In genomic region chr2:176130917-176131616, GRCh38 we compare ENCODE assay signal across 9 cellular contexts. TPM values are rescaled to one million over a fixed set of nuclear protein-coding genes. Genes with fewer than 3 reads are reported as not detected.
DNase-seq lines count a peak whose midpoint lies in the region; ATAC-seq, FAIRE-seq and TF ChIP-seq lines count a peak whose summit lies in the region.
"Had no signal": no experiment of that assay in that cellular context is flagged by ENCODE, and none has a peak within 500 bp of the region (broad histone marks: within the 10 kb centered on the region; RNA-seq: fewer than 3 reads in every experiment).

No MANE protein-coding gene starts in this region.

- H3K4me1 Mint-ChIP-seq in naive thymus-derived CD8-positive, alpha-beta T cell = peaks cover 13 to 50% (median 38%) of the 10 kb centered on the region in 4 donors

- 10 to 13% methylated on average over 16 of the region's 16 CpGs for WGBS in heart right ventricle, 2 donors
- 5% methylated on average over 15 of the region's 16 CpGs for WGBS in K562 (ENCODE audit: insufficient coverage, low coverage, missing lambda C conversion rate)
- WGBS in aorta, 2 donors = 47 to 65% methylated on average over 16 of the region's 16 CpGs

- TF ChIP-seq POLR2A in K562 (conservative IDR thresholded peaks at IDR 0.05) = no peak

- TF ChIP-seq CTCF in heart right ventricle (IDR thresholded peaks at IDR 0.05) = no peak
- no peak for TF ChIP-seq CTCF in K562 (IDR thresholded peaks at IDR 0.05 in 2 of 3, conservative IDR thresholded peaks at IDR 0.05 in 1 of 3; ENCODE audit: insufficient read depth in 2 of 3, low read depth in 1 of 3, low read length in 3 of 3)

- H3K9me3 Mint-ChIP-seq in naive thymus-derived CD8-positive, alpha-beta T cell = peaks cover 0 to 34% (median 3%) of the 10 kb centered on the region in 9 donors

- TF ChIP-seq EP300 in K562 (IDR thresholded peaks at IDR 0.05; ENCODE audit: low read length) = no peak

- TF ChIP-seq RAD21 in K562 (CRISPR knock-in tag; conservative IDR thresholded peaks at IDR 0.05 in 1 of 2, IDR thresholded peaks at IDR 0.05 in 1 of 2) = no peak

- H3K4me1 ChIP-seq in heart right ventricle (peaks cover 0 to 44% (median 11%) of the 10 kb centered on the region in 9 donors), K562 (replicated peaks in 1 of 2; ENCODE audit: control insufficient read depth in 2 of 2, insufficient read depth in 2 of 2, low read length in 2 of 2) (peaks cover 0 to 21% of the 10 kb centered on the region in 2 experiments; a peak in 2 of 5 replicates), aorta (ENCODE audit: control insufficient read depth in 1 of 2, insufficient read depth in 2 of 2, low read length in 2 of 2) (no peaks in the 10 kb centered on the region)

- H3K27ac ChIP-seq in heart right ventricle (peak overlapping the region in 2 of 10 donors; percentile 43 to 80), K562 (ENCODE audit: extremely low read depth, low read depth, low read length) (no peak overlapping the region), aorta (ENCODE audit: low read depth in 1 of 2, low read length in 2 of 2) (no peak overlapping the region)

- H3K4me3 ChIP-seq in heart right ventricle = peak overlapping the region in 6 of 10 donors; percentile 35 to 51 (median 42)
- H3K4me3 ChIP-seq in K562 = no peak overlapping the region
- peak overlapping the region; percentile 61 to 83 for H3K4me3 ChIP-seq in aorta (ENCODE audit: low read length in 2 of 2)

- H3K27me3 ChIP-seq in heart right ventricle (peaks cover 39 to 99% (median 96%) of the 10 kb centered on the region in 7 donors), K562 (ENCODE audit: control insufficient read depth in 2 of 2, insufficient read depth in 2 of 2, low read length in 2 of 2) (peaks cover 46 to 65% of the 10 kb centered on the region in 2 experiments), aorta (ENCODE audit: control insufficient read depth in 1 of 2, insufficient read depth in 2 of 2, low read length in 1 of 2) (no peaks in the 10 kb centered on the region)

- BruUV-seq in K562 (replicated peaks; lab: Mats Ljungman, UMichigan) = no TSS peak

- H3K27ac Mint-ChIP-seq in naive thymus-derived CD8-positive, alpha-beta T cell = peak overlapping the region in 2 of 10 donors; percentile 48 to 86

- H4K20me1 ChIP-seq in K562 (replicated peaks; ENCODE audit: control insufficient read depth, insufficient read depth, low read length) = 0 out of 2 replicates have a peak, but pooled peaks cover 5% of the 10 kb centered on the region

- H3K9ac ChIP-seq in K562 (ENCODE audit: insufficient read depth in 1 of 2, low read depth in 2 of 2, low read length in 2 of 2) = no peak overlapping the region

- no peaks in the 10 kb centered on the region for H3K79me2 ChIP-seq in K562 (ENCODE audit: control insufficient read depth, insufficient read depth, low read length)

- H3K9me1 ChIP-seq in K562 (ENCODE audit: control insufficient read depth, insufficient read depth, low read length) = no peaks in the 10 kb centered on the region

- ATAC-seq in heart right ventricle = no peak
- no peak for ATAC-seq in Right ventricle myocardium inferior
- no peak for ATAC-seq in K562
- no peak for ATAC-seq in naive thymus-derived CD8-positive, alpha-beta T cell
- ATAC-seq in aorta (ENCODE audit: low FRiP score) = no peak
- no peak for ATAC-seq in HG03039 (IDR thresholded peaks at IDR 0.05; ENCODE audit: unreplicated experiment)

- in situ Hi-C loops in K562 (cut with MboI) = loop anchor here (25.0 kb wide), 2 partner anchors 681 to 1631 kb away; no protein-coding TSS in a partner anchor

- POLR2A ChIA-PET in K562 (lab: Yijun Ruan, JAX) = interaction anchor here (0.9 kb wide), 1 partner anchor 486 kb away, joined by 3 read pairs; no protein-coding TSS in a partner anchor
- POLR2A ChIA-PET in naive thymus-derived CD8-positive, alpha-beta T cell (lab: Charles Lee) = interaction anchor here (0.7 to 1.2 kb wide), 2 partner anchors 507 to 732 kb away, joined by 3 to 5 read pairs; no protein-coding TSS in a partner anchor

- intact Hi-C loops in heart right ventricle (cut with DNase I) (loop anchor here in 2 of 10 donors (5.0 to 10.0 kb wide), 2 partner anchors 321 to 684 kb away; no protein-coding TSS in a partner anchor), Right ventricle myocardium inferior (cut with DNase I) (no loop called here), K562 (cut with micrococcal nuclease) (no loop called here), aorta (cut with DNase I) (no loop called here)

- DNase-seq in heart right ventricle (no peak), Right ventricle myocardium inferior (ENCODE audit: missing footprints) (no peak), K562 (ENCODE audit: extremely low read depth in 1 of 4, low spot score in 3 of 4) (no peak), aorta (no peak), UCSD-AML1 (lab: John Stamatoyannopoulos, UW; ENCODE audit: unreplicated experiment) (no peak), NCI-H2107 (lab: John Stamatoyannopoulos, UW) (no peak)
- DNase-seq in naive thymus-derived CD8-positive, alpha-beta T cell = no peak
- DNase-seq: RPMI8226 had no signal

- H3K4me3 Mint-ChIP-seq in naive thymus-derived CD8-positive, alpha-beta T cell = peak overlapping the region; percentile 61 to 80 (median 76)

- H2AFZ ChIP-seq in K562 (ENCODE audit: low read depth, low read length) = peak overlapping the region; percentile 28; the same call in 1 of the 2 replicates

- CTCF ChIA-PET in K562 (lab: Yijun Ruan, JAX; ENCODE audit: low intra/inter-chr PET ratio) = no interaction called here

- no peak for FAIRE-seq in K562 (lab: Jason Lieb, UNC)

- H3K36me3 Mint-ChIP-seq in naive thymus-derived CD8-positive, alpha-beta T cell = peaks cover 3 to 21% (median 12%) of the 10 kb centered on the region in 3 donors

- H3K4me2 ChIP-seq in K562 (ENCODE audit: insufficient read depth, low read length) = peak overlapping the region; percentile 16; the same call in 1 of the 2 replicates

- H3K9me3 ChIP-seq in heart right ventricle (no peaks in the 10 kb centered on the region), K562 (replicated peaks; ENCODE audit: control insufficient read depth, insufficient read depth, low read depth, low read length) (no peaks in the 10 kb centered on the region), aorta (ENCODE audit: control insufficient read depth, low read length) (no peaks in the 10 kb centered on the region)

- no peaks in the 10 kb centered on the region for H3K36me3 ChIP-seq in heart right ventricle
- H3K36me3 ChIP-seq in K562 (ENCODE audit: control insufficient read depth, insufficient read depth, low read length) = no peaks in the 10 kb centered on the region
- H3K36me3 ChIP-seq in aorta (ENCODE audit: control insufficient read depth in 1 of 2, insufficient read depth in 2 of 2, low read length in 1 of 2) = no peaks in the 10 kb centered on the region

- peaks cover 67 to 88% (median 80%) of the 10 kb centered on the region in 5 donors for H3K27me3 Mint-ChIP-seq in naive thymus-derived CD8-positive, alpha-beta T cell

RNA-seq across cellular contexts. Expression of gene HOXD8, which starts 1.6 kb away (rescaled TPM):
- 1 to 10 TPM in 1 of 10 donors, under 1 TPM in 7, not detected in 2; 0.26 to 1.5 (median 0.42) TPM for total RNA-seq in heart right ventricle
- under 1 TPM; 0.35 to 0.59 TPM for polyA plus RNA-seq in heart right ventricle
- 0.16 TPM for total RNA-seq in Right ventricle myocardium inferior
- total RNA-seq in K562 (2011; cell fraction: chromatin; rRNA removed; ENCODE audit: low replicate concordance) = not detected in 2 replicates
- total RNA-seq in K562 (2011; cell fraction: nucleolus; rRNA removed) = not detected in 2 replicates
- not detected in 2 replicates for total RNA-seq in K562 (2011; cell fraction: nucleoplasm; rRNA removed)
- total RNA-seq in K562 (2014; rRNA removed) = not detected in 2 replicates
- total RNA-seq in K562 (2014; rRNA removed; fragmentation: Illumina TruSeq; extraction: Trizol) = 0.15 TPM in 1 of 2 replicates, not detected in the other
- total RNA-seq in K562 (2015; rRNA removed; fragmentation: Illumina TruSeq; extraction: Trizol) = not detected in 2 replicates
- not detected in 2 replicates for total RNA-seq in K562 (2021)
- not detected in 2 replicates for polyA plus RNA-seq in K562 (2011; rRNA removed)
- polyA plus RNA-seq in K562 (2011; cell fraction: cytosol; rRNA removed) = not detected in 2 replicates
- polyA plus RNA-seq in K562 (2011; cell fraction: nucleus; rRNA removed) = not detected in 2 replicates
- 0.57 TPM in 1 of 2 replicates, not detected in the other for polyA plus RNA-seq in K562 (2012)
- not detected in 2 replicates for polyA plus RNA-seq in K562 (2014; fragmentation: Illumina TruSeq; extraction: Trizol)
- under 1 TPM in 1 of 2 experiments, not detected in 1; 0.04 TPM for polyA plus RNA-seq in K562 (2014; fragmentation: Nextera tagmentation; extraction: Ambion mirVana)
- polyA plus RNA-seq in K562 (2014; rRNA removed) = 0.30 TPM in 1 of 2 replicates, not detected in the other
- polyA minus RNA-seq in K562 (2011; rRNA and poly(A)+ RNA removed) = not detected in 2 replicates
- polyA minus RNA-seq in K562 (2011; cell fraction: cytosol; rRNA and poly(A)+ RNA removed) = not detected in 2 replicates
- 0.22 TPM in 1 of 2 replicates, not detected in the other for polyA minus RNA-seq in K562 (2011; cell fraction: nucleus; rRNA and poly(A)+ RNA removed)
- not detected for total RNA-seq in naive thymus-derived CD8-positive, alpha-beta T cell
- polyA plus RNA-seq in naive thymus-derived CD8-positive, alpha-beta T cell = not detected
- 10 to 100 TPM; 11.5 to 14.4 TPM for total RNA-seq in aorta
- polyA plus RNA-seq in aorta = 1 to 10 TPM; 2.5 to 7.3 TPM

RNA-seq across cellular contexts. Expression of gene HOXD9, which starts 8.5 kb away (rescaled TPM):
- under 1 TPM in 2 of 10 donors, not detected in 8; 0.15 to 0.29 TPM for total RNA-seq in heart right ventricle
- under 1 TPM; 0.16 to 0.29 TPM for polyA plus RNA-seq in heart right ventricle
- not detected for total RNA-seq in Right ventricle myocardium inferior
- total RNA-seq in K562 (2011; cell fraction: chromatin; rRNA removed; ENCODE audit: low replicate concordance) = not detected in 2 replicates
- not detected in 2 replicates for total RNA-seq in K562 (2011; cell fraction: nucleolus; rRNA removed)
- not detected in 2 replicates for total RNA-seq in K562 (2011; cell fraction: nucleoplasm; rRNA removed)
- not detected in 2 replicates for total RNA-seq in K562 (2014; rRNA removed)
- not detected in 2 replicates for total RNA-seq in K562 (2014; rRNA removed; fragmentation: Illumina TruSeq; extraction: Trizol)
- not detected in 2 replicates for total RNA-seq in K562 (2015; rRNA removed; fragmentation: Illumina TruSeq; extraction: Trizol)
- not detected in 2 replicates for total RNA-seq in K562 (2021)
- polyA plus RNA-seq in K562 (2011; rRNA removed) = not detected in 2 replicates
- not detected in 2 replicates for polyA plus RNA-seq in K562 (2011; cell fraction: cytosol; rRNA removed)
- not detected in 2 replicates for polyA plus RNA-seq in K562 (2011; cell fraction: nucleus; rRNA removed)
- not detected in 2 replicates for polyA plus RNA-seq in K562 (2012)
- not detected in 2 replicates for polyA plus RNA-seq in K562 (2014; fragmentation: Illumina TruSeq; extraction: Trizol)
- polyA plus RNA-seq in K562 (2014; fragmentation: Nextera tagmentation; extraction: Ambion mirVana) = not detected
- not detected in 2 replicates for polyA plus RNA-seq in K562 (2014; rRNA removed)
- polyA minus RNA-seq in K562 (2011; rRNA and poly(A)+ RNA removed) = not detected in 2 replicates
- not detected in 2 replicates for polyA minus RNA-seq in K562 (2011; cell fraction: cytosol; rRNA and poly(A)+ RNA removed)
- polyA minus RNA-seq in K562 (2011; cell fraction: nucleus; rRNA and poly(A)+ RNA removed) = not detected in 2 replicates
- total RNA-seq in naive thymus-derived CD8-positive, alpha-beta T cell = not detected
- polyA plus RNA-seq in naive thymus-derived CD8-positive, alpha-beta T cell = not detected
- 1 to 10 TPM; 1.8 to 2.3 TPM for total RNA-seq in aorta
- under 1 TPM in 1 of 2 donors, not detected in 1; 0.08 TPM for polyA plus RNA-seq in aorta

RNA-seq across cellular contexts. Expression of gene HOXD10, which starts 14.5 kb away (rescaled TPM):
- total RNA-seq in heart right ventricle = not detected
- not detected for polyA plus RNA-seq in heart right ventricle
- not detected for total RNA-seq in Right ventricle myocardium inferior
- not detected in 2 replicates for total RNA-seq in K562 (2011; cell fraction: chromatin; rRNA removed; ENCODE audit: low replicate concordance)
- not detected in 2 replicates for total RNA-seq in K562 (2011; cell fraction: nucleolus; rRNA removed)
- total RNA-seq in K562 (2011; cell fraction: nucleoplasm; rRNA removed) = not detected in 2 replicates
- total RNA-seq in K562 (2014; rRNA removed) = not detected in 2 replicates
- not detected in 2 replicates for total RNA-seq in K562 (2014; rRNA removed; fragmentation: Illumina TruSeq; extraction: Trizol)
- total RNA-seq in K562 (2015; rRNA removed; fragmentation: Illumina TruSeq; extraction: Trizol) = not detected in 2 replicates
- not detected in 2 replicates for total RNA-seq in K562 (2021)
- not detected in 2 replicates for polyA plus RNA-seq in K562 (2011; rRNA removed)
- not detected in 2 replicates for polyA plus RNA-seq in K562 (2011; cell fraction: cytosol; rRNA removed)
- not detected in 2 replicates for polyA plus RNA-seq in K562 (2011; cell fraction: nucleus; rRNA removed)
- polyA plus RNA-seq in K562 (2012) = not detected in 2 replicates
- not detected in 2 replicates for polyA plus RNA-seq in K562 (2014; fragmentation: Illumina TruSeq; extraction: Trizol)
- not detected for polyA plus RNA-seq in K562 (2014; fragmentation: Nextera tagmentation; extraction: Ambion mirVana)
- polyA plus RNA-seq in K562 (2014; rRNA removed) = not detected in 2 replicates
- polyA minus RNA-seq in K562 (2011; rRNA and poly(A)+ RNA removed) = not detected in 2 replicates
- polyA minus RNA-seq in K562 (2011; cell fraction: cytosol; rRNA and poly(A)+ RNA removed) = not detected in 2 replicates
- polyA minus RNA-seq in K562 (2011; cell fraction: nucleus; rRNA and poly(A)+ RNA removed) = not detected in 2 replicates
- total RNA-seq in naive thymus-derived CD8-positive, alpha-beta T cell = not detected
- polyA plus RNA-seq in naive thymus-derived CD8-positive, alpha-beta T cell = not detected
- 1 to 10 TPM in 1 of 2 donors, not detected in 1; 1.4 TPM for total RNA-seq in aorta
- not detected for polyA plus RNA-seq in aorta

RNA-seq across cellular contexts. Expression of gene HOXD4, which starts 20.3 kb away (rescaled TPM):
- total RNA-seq in heart right ventricle (under 1 TPM in 8 of 10 donors, not detected in 2; 0.21 to 0.69 (median 0.40) TPM), Right ventricle myocardium inferior (not detected), K562 (2014; rRNA removed) (not detected in 2 replicates), K562 (2014; rRNA removed; fragmentation: Illumina TruSeq; extraction: Trizol) (not detected in 2 replicates), K562 (2015; rRNA removed; fragmentation: Illumina TruSeq; extraction: Trizol) (not detected in 2 replicates), K562 (2021) (not detected in 2 replicates), aorta (1 to 10 TPM; 7.7 to 9.8 TPM)
- polyA plus RNA-seq in heart right ventricle (1 to 10 TPM in 1 of 2 donors, under 1 TPM in 1; 0.13 to 1.6 TPM), K562 (2011; rRNA removed) (not detected in 2 replicates), K562 (2014; fragmentation: Illumina TruSeq; extraction: Trizol) (not detected in 2 replicates), K562 (2014; fragmentation: Nextera tagmentation; extraction: Ambion mirVana) (not detected), K562 (2014; rRNA removed) (not detected in 2 replicates), aorta (1 to 10 TPM in 1 of 2 donors, not detected in 1; 7.7 TPM)
- not detected in 2 replicates for total RNA-seq in K562 (2011; cell fraction: chromatin; rRNA removed; ENCODE audit: low replicate concordance)
- not detected in 2 replicates for total RNA-seq in K562 (2011; cell fraction: nucleolus; rRNA removed)
- not detected in 2 replicates for total RNA-seq in K562 (2011; cell fraction: nucleoplasm; rRNA removed)
- 0.04 TPM in 1 of 2 replicates, not detected in the other for polyA plus RNA-seq in K562 (2011; cell fraction: cytosol; rRNA removed)
- not detected in 2 replicates for polyA plus RNA-seq in K562 (2011; cell fraction: nucleus; rRNA removed)
- 0.11 TPM in 1 of 2 replicates, not detected in the other for polyA plus RNA-seq in K562 (2012)
- polyA minus RNA-seq in K562 (2011; rRNA and poly(A)+ RNA removed) = not detected in 2 replicates
- polyA minus RNA-seq in K562 (2011; cell fraction: cytosol; rRNA and poly(A)+ RNA removed) = not detected in 2 replicates
- polyA minus RNA-seq in K562 (2011; cell fraction: nucleus; rRNA and poly(A)+ RNA removed) = not detected in 2 replicates
- total RNA-seq in naive thymus-derived CD8-positive, alpha-beta T cell = not detected
- not detected for polyA plus RNA-seq in naive thymus-derived CD8-positive, alpha-beta T cell

RNA-seq across cellular contexts. Expression of gene HOXD11, which starts 24.0 kb away (rescaled TPM):
- total RNA-seq in heart right ventricle (not detected), Right ventricle myocardium inferior (not detected), K562 (2014; rRNA removed) (not detected in 2 replicates), K562 (2014; rRNA removed; fragmentation: Illumina TruSeq; extraction: Trizol) (not detected in 2 replicates), K562 (2015; rRNA removed; fragmentation: Illumina TruSeq; extraction: Trizol) (not detected in 2 replicates), K562 (2021) (not detected in 2 replicates), aorta (under 1 TPM in 1 of 2 donors, not detected in 1; 0.29 TPM)
- polyA plus RNA-seq in heart right ventricle (not detected), K562 (2011; rRNA removed) (not detected in 2 replicates), K562 (2014; fragmentation: Illumina TruSeq; extraction: Trizol) (not detected in 2 replicates), K562 (2014; fragmentation: Nextera tagmentation; extraction: Ambion mirVana) (not detected), K562 (2014; rRNA removed) (not detected in 2 replicates), aorta (not detected)
- not detected in 2 replicates for total RNA-seq in K562 (2011; cell fraction: chromatin; rRNA removed; ENCODE audit: low replicate concordance)
- total RNA-seq in K562 (2011; cell fraction: nucleolus; rRNA removed) = not detected in 2 replicates
- total RNA-seq in K562 (2011; cell fraction: nucleoplasm; rRNA removed) = not detected in 2 replicates
- polyA plus RNA-seq in K562 (2011; cell fraction: cytosol; rRNA removed) = not detected in 2 replicates
- not detected in 2 replicates for polyA plus RNA-seq in K562 (2011; cell fraction: nucleus; rRNA removed)
- not detected in 2 replicates for polyA plus RNA-seq in K562 (2012)
- polyA minus RNA-seq in K562 (2011; rRNA and poly(A)+ RNA removed) = not detected in 2 replicates
- polyA minus RNA-seq in K562 (2011; cell fraction: cytosol; rRNA and poly(A)+ RNA removed) = not detected in 2 replicates
- not detected in 2 replicates for polyA minus RNA-seq in K562 (2011; cell fraction: nucleus; rRNA and poly(A)+ RNA removed)
- total RNA-seq in naive thymus-derived CD8-positive, alpha-beta T cell = not detected
- not detected for polyA plus RNA-seq in naive thymus-derived CD8-positive, alpha-beta T cell

Comparison
In these comparisons a context has a peak if more than half of its experiments do, and no peak if none do; other contexts are left out.
1. RNA of gene HOXD8, which starts 1.6 kb away (total RNA-seq): 11.5 to 14.4 TPM in aorta; 0.26 to 1.5 TPM in heart right ventricle, 0.16 TPM in Right ventricle myocardium inferior (single experiment), 0.15 TPM in K562 and not detected in naive thymus-derived CD8-positive, alpha-beta T cell; every median in the first group is over 4 times any median in the second.